30 cellular contexts compared by ENCODE assay signal in the genomic region with DNA sequence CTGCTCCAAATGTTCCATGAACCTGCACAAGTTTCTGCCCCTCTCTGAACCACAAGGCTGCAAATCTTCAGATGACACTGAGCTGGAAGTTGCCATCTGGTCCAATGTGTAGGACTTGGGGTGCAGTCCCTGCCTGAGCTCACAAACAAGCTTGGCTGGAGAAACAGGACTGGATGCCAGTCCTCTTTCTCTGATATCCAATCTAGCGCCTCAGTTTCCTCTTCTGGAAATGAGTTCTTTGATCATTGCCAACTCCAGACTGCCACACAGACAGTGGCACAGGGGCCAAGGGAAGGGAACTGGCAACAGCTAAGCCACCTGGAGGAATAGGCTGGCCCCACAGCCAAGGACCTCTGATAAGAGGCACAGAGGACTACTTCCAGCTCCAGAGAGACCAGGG. TPM values are rescaled to one million over a fixed set of nuclear protein-coding genes. Genes with fewer than 3 reads are reported as not detected.
"Had no signal": no experiment of that assay in that cellular context is flagged by ENCODE, and none has a peak within 500 bp of the region (broad histone marks: within the 10 kb centered on the region; RNA-seq: fewer than 3 reads in every experiment).

No MANE protein-coding gene starts in this region.

- H3K27ac ChIP-seq: breast epithelium, epithelial cell of prostate, esophagus squamous epithelium, gastroesophageal sphincter, heart right ventricle, VCaP had no signal

- H3K4me3 ChIP-seq: breast epithelium, esophagus squamous epithelium, gastroesophageal sphincter, heart right ventricle had no signal

- ATAC-seq: activated T-cell treated with anti-CD3 and anti-CD28 coated beads, Interleukin-2, amount 50 U/mL, for 4 hours; activated T-helper 17 cell treated with anti-CD3 and anti-CD28 coated beads, Interleukin-2, amount 50 U/mL, for 72 hours; gastroesophageal sphincter; heart right ventricle; WTC11 had no signal

- H3K4me1 ChIP-seq: breast epithelium had no signal

- H3K27me3 ChIP-seq: breast epithelium had no signal

- DNase-seq: activated CD4-positive, alpha-beta memory T cell treated with anti-CD3 and anti-CD28 coated beads, Interleukin-2, amount 10 ng/mL, durations not matched to agents 7 days and 5 days; activated CD4-positive, alpha-beta T cell treated with anti-CD3 and anti-CD28 coated beads for 1 hour; activated CD4-positive, alpha-beta T cell treated with anti-CD3 and anti-CD28 coated beads for 4 hours; activated CD4-positive, alpha-beta T cell treated with anti-CD3 and anti-CD28 coated beads, Interleukin-2, amount 10 ng/mL, durations not matched to agents 7 days and 5 days; activated CD4-positive, alpha-beta T cell treated with anti-CD3 and anti-CD28 coated beads, Interleukin-2, amount 50 U/mL, for 4 hours; activated CD8-positive, alpha-beta memory T cell treated with anti-CD3 and anti-CD28 coated beads, Interleukin-2, amount 50 U/mL, for 48 hours; activated effector memory CD4-positive, alpha-beta T cell treated with Interleukin-2 at 50 U/mL for 16 hours; activated gamma-delta T cell treated with Interleukin-2 at 50 U/mL for 16 hours; activated naive CD4-positive, alpha-beta T cell treated with anti-CD3 and anti-CD28 coated beads, Interleukin-2, amount 50 U/mL, for 16 hours; activated naive CD4-positive, alpha-beta T cell treated with Interleukin-2 at 50 U/mL for 16 hours; activated T-cell treated with anti-CD3 and anti-CD28 coated beads for 4 hours; activated T-cell treated with anti-CD3 and anti-CD28 coated beads, Interleukin-2, amount 50 U/mL, for 4 hours; amniotic stem cell; aorta; cortex of kidney; dermis blood vessel endothelial cell; effector CD8-positive, alpha-beta T cell; esophagus squamous epithelium; foreskin melanocyte; heart right ventricle; T-helper 2 cell had no signal

- H3K9me3 ChIP-seq: breast epithelium, esophagus squamous epithelium, gastroesophageal sphincter, heart right ventricle had no signal

- H3K36me3 ChIP-seq: breast epithelium, esophagus squamous epithelium, gastroesophageal sphincter had no signal

RNA-seq across cellular contexts. Expression of a gene that starts 15.5 kb away (rescaled TPM):
- total RNA-seq: activated CD4-positive, alpha-beta memory T cell treated with anti-CD3 and anti-CD28 coated beads, Interleukin-2, amount 10 ng/mL, durations not matched to agents 7 days and 5 days; activated CD4-positive, alpha-beta T cell treated with anti-CD3 and anti-CD28 coated beads, Interleukin-2, amount 10 ng/mL, durations not matched to agents 7 days and 5 days; activated T-helper 17 cell treated with anti-CD3 and anti-CD28 coated beads, Interleukin-2, amount 50 U/mL, for 72 hours; endothelial cell of umbilical vein; fibroblast of lung; T-helper 1 cell treated with Interleukin-12 subunit alpha and Interleukin-12 subunit beta and Interleukin-4 antibody, amounts not matched to agents 30 ng/mL and 1 ng/mL, for 36 hours had no signal
